ENCODE assay signal across 19 cellular contexts in the genomic region with DNA sequence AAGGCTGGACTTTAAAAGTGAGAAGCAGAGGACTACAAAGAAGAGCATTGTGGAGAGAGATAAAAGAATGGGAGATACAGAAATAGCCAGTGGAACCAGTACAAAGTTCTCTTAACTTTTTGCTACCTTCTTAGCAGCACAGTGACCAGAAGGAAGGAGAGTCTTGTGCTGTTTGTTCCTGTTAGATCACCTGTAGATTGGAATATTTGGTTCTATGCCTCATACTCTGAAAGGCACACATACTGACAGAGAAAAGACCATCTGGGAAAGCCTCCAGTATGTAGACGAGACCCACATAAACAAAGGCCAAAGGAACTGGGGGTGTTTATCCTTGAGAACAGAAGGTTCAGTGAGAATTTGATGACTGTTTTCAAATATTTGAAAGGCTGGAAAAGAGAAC. TPM values are rescaled to one million over a fixed set of nuclear protein-coding genes. Genes with fewer than 3 reads are reported as not detected.
DNase-seq lines count a peak whose midpoint lies in the region; ATAC-seq and TF ChIP-seq lines count a peak whose summit lies in the region.
"Had no signal": no experiment of that assay in that cellular context is flagged by ENCODE, and none has a peak within 500 bp of the region (broad histone marks: within the 10 kb centered on the region; RNA-seq: fewer than 3 reads in every experiment).

No MANE protein-coding gene starts in this region.

- H3K27ac Mint-ChIP-seq in activated B cell treated with CpG ODN at 0.5 μM for 24 hours = peak overlapping the region; percentile 19
- no peak overlapping the region for H3K27ac Mint-ChIP-seq in progenitor cell of endocrine pancreas
- H3K27ac Mint-ChIP-seq: activated naive CD8-positive, alpha-beta T cell treated with anti-CD3 and anti-CD28 coated beads, Interleukin-2, amount 50 U/mL, for 24 hours; T-helper 2 cell treated with Interferon-gamma antibody and Interleukin-4, amounts not matched to agents 5 μg/mL and 100 μg/mL, for 36 hours had no signal

- H3K4me1 Mint-ChIP-seq in activated B cell treated with CpG ODN at 0.5 μM for 24 hours (peaks cover 21% of the 10 kb centered on the region), progenitor cell of endocrine pancreas (ENCODE audit: low read depth) (no peaks in the 10 kb centered on the region)

- H3K36me3 Mint-ChIP-seq in activated B cell treated with CpG ODN at 0.5 μM for 24 hours (ENCODE audit: low read depth) (peaks cover 80% of the 10 kb centered on the region), progenitor cell of endocrine pancreas (ENCODE audit: insufficient read depth) (peaks cover 5% of the 10 kb centered on the region)

- CTCF ChIA-PET in activated B cell treated with CpG ODN at 0.5 μM for 24 hours (lab: Charles Lee) = no interaction called here

- DNase-seq in activated B cell treated with CpG ODN at 0.5 μM for 24 hours (no peak), esophagus muscularis mucosa (ENCODE audit: extremely low spot score) (no peak), pons (ENCODE audit: low spot score) (peak; percentile 90), uterus (no peak), progenitor cell of endocrine pancreas (ENCODE audit: low spot score, unreplicated experiment) (no peak)
- no peak for DNase-seq in stimulated activated CD4-positive, alpha-beta T cell treated with anti-CD3 and anti-CD28 coated beads, Interleukin-2, amount 100 ng/mL, for 48 hours
- DNase-seq: activated naive CD8-positive, alpha-beta T cell treated with anti-CD3 and anti-CD28 coated beads, Interleukin-2, amount 50 U/mL, for 24 hours; effector CD8-positive, alpha-beta T cell; heart right ventricle; Kasumi-1; naive thymus-derived CD8-positive, alpha-beta T cell; NCI-H1092 treated with DMSO at 0.1 percent for 48 hours; NCI-H2029 treated with DMSO at 0.1 percent for 48 hours; NCI-H446 treated with DMSO at 0.1 percent for 48 hours; ovary had no signal

- H3K27ac ChIP-seq in esophagus muscularis mucosa (replicated peaks in 1 of 4) = peak overlapping the region in 3 of 4 donors; percentile 0 to 47 (median 20)
- H3K27ac ChIP-seq in uterus = peak overlapping the region; percentile 28 to 55
- H3K27ac ChIP-seq: heart right ventricle, ovary had no signal

- H3K9me3 ChIP-seq in esophagus muscularis mucosa (no peaks in the 10 kb centered on the region), uterus (no peaks in the 10 kb centered on the region)
- H3K9me3 ChIP-seq: heart right ventricle, ovary had no signal

- no peak for TF ChIP-seq CTCF in activated B cell treated with CpG ODN at 0.5 μM for 24 hours (IDR thresholded peaks at IDR 0.05)
- TF ChIP-seq CTCF in esophagus muscularis mucosa (IDR thresholded peaks at IDR 0.05) = no peak
- no peak for TF ChIP-seq CTCF in uterus (IDR thresholded peaks at IDR 0.05)
- TF ChIP-seq CTCF in progenitor cell of endocrine pancreas (IDR thresholded peaks at IDR 0.05; ENCODE audit: unreplicated experiment) = no peak

- no peak overlapping the region for H3K4me3 Mint-ChIP-seq in activated B cell treated with CpG ODN at 0.5 μM for 24 hours
- no peak overlapping the region for H3K4me3 Mint-ChIP-seq in progenitor cell of endocrine pancreas (ENCODE audit: low read depth)
- H3K4me3 Mint-ChIP-seq: activated naive CD8-positive, alpha-beta T cell treated with anti-CD3 and anti-CD28 coated beads, Interleukin-2, amount 50 U/mL, for 24 hours; naive thymus-derived CD8-positive, alpha-beta T cell; T-helper 2 cell treated with Interferon-gamma antibody and Interleukin-4, amounts not matched to agents 5 μg/mL and 100 μg/mL, for 36 hours had no signal

- TF ChIP-seq EP300 in esophagus muscularis mucosa (IDR thresholded peaks at IDR 0.05) = no peak

- H3K36me3 ChIP-seq in esophagus muscularis mucosa (peaks cover 12 to 87% (median 51%) of the 10 kb centered on the region in 4 donors), uterus (no peaks in the 10 kb centered on the region)
- H3K36me3 ChIP-seq: ovary had no signal

- TF ChIP-seq POLR2A in esophagus muscularis mucosa (IDR thresholded peaks at IDR 0.05; ENCODE audit: low read depth) (no peak), uterus (IDR thresholded peaks at IDR 0.05) (no peak)

- WGBS in esophagus muscularis mucosa = 29% methylated on average over 1 of the region's 1 CpG

- ATAC-seq in activated B cell treated with CpG ODN at 0.5 μM for 24 hours (ENCODE audit: low read depth) (no peak), GM18502 (IDR thresholded peaks at IDR 0.05; ENCODE audit: poor library complexity, unreplicated experiment) (no peak)
- ATAC-seq: activated naive CD8-positive, alpha-beta T cell treated with anti-CD3 and anti-CD28 coated beads, Interleukin-2, amount 50 U/mL, for 24 hours; heart right ventricle; naive thymus-derived CD8-positive, alpha-beta T cell had no signal

- H3K9me3 Mint-ChIP-seq in activated B cell treated with CpG ODN at 0.5 μM for 24 hours = no peaks in the 10 kb centered on the region
- H3K9me3 Mint-ChIP-seq in progenitor cell of endocrine pancreas (ENCODE audit: low read depth) = no peaks in the 10 kb centered on the region
- H3K9me3 Mint-ChIP-seq: activated naive CD8-positive, alpha-beta T cell treated with anti-CD3 and anti-CD28 coated beads, Interleukin-2, amount 50 U/mL, for 24 hours; naive thymus-derived CD8-positive, alpha-beta T cell; T-helper 2 cell treated with Interferon-gamma antibody and Interleukin-4, amounts not matched to agents 5 μg/mL and 100 μg/mL, for 36 hours had no signal

- H3K27me3 ChIP-seq in esophagus muscularis mucosa (no peaks in the 10 kb centered on the region), uterus (no peaks in the 10 kb centered on the region)
- H3K27me3 ChIP-seq: heart right ventricle, ovary had no signal

- H3K27me3 Mint-ChIP-seq in activated B cell treated with CpG ODN at 0.5 μM for 24 hours (no peaks in the 10 kb centered on the region), progenitor cell of endocrine pancreas (no peaks in the 10 kb centered on the region)
- H3K27me3 Mint-ChIP-seq: activated naive CD8-positive, alpha-beta T cell treated with anti-CD3 and anti-CD28 coated beads, Interleukin-2, amount 50 U/mL, for 24 hours; naive thymus-derived CD8-positive, alpha-beta T cell had no signal

- peaks cover 0 to 20% (median 6%) of the 10 kb centered on the region in 4 donors for H3K4me1 ChIP-seq in esophagus muscularis mucosa
- H3K4me1 ChIP-seq in uterus = no peaks in the 10 kb centered on the region

- POLR2A ChIA-PET in activated B cell treated with CpG ODN at 0.5 μM for 24 hours (lab: Charles Lee) = no interaction called here

- H3K4me3 ChIP-seq in esophagus muscularis mucosa (no peak overlapping the region), uterus (no peak overlapping the region)
- H3K4me3 ChIP-seq: heart right ventricle, lung, ovary had no signal

- intact Hi-C loops in activated B cell treated with CpG ODN at 0.5 μM for 24 hours (cut with micrococcal nuclease) = no loop called here
- intact Hi-C loops in esophagus muscularis mucosa (cut with DNase I) = no loop called here
- intact Hi-C loops in uterus (cut with DNase I; ENCODE audit: low total_unique reads) = no loop called here

RNA-seq across cellular contexts. Expression of gene RNF141, which starts 18.7 kb away (rescaled TPM):
- total RNA-seq in activated B cell treated with CpG ODN at 0.5 μM for 24 hours = 32.8 and 36.9 TPM in 2 replicates
- 10 to 100 TPM; 24.1 to 39.3 (median 34.9) TPM for total RNA-seq in esophagus muscularis mucosa
- 10 to 100 TPM; 19.7 to 49.7 (median 25.2) TPM for total RNA-seq in uterus
- total RNA-seq in progenitor cell of endocrine pancreas = 32.0 and 35.1 TPM in 2 replicates

RNA-seq across cellular contexts. Expression of gene LYVE1, which starts 46.2 kb away (rescaled TPM):
- total RNA-seq in activated B cell treated with CpG ODN at 0.5 μM for 24 hours (not detected in 2 replicates), esophagus muscularis mucosa (100 to 1,000 TPM in 1 of 4 donors, 10 to 100 TPM in 3; 59.5 to 150 (median 74.3) TPM), uterus (100 to 1,000 TPM in 1 of 4 donors, 10 to 100 TPM in 3; 12.8 to 154 (median 44.0) TPM), progenitor cell of endocrine pancreas (not detected in 2 replicates)
- total RNA-seq: activated CD8-positive, alpha-beta memory T cell treated with anti-CD3 and anti-CD28 coated beads for 36 hours; naive thymus-derived CD8-positive, alpha-beta T cell had no signal

Comparison
In these comparisons a context has a peak if more than half of its experiments do, and no peak if none do; other contexts are left out.
1. RNA of gene LYVE1, which starts 46.2 kb away (total RNA-seq): 59.5 to 150 TPM in esophagus muscularis mucosa and 12.8 to 154 TPM in uterus; not detected in progenitor cell of endocrine pancreas and not detected in activated B cell treated with CpG ODN at 0.5 μM for 24 hours; every median in the first group is over 10 times any median in the second.